26 cellular contexts compared by ENCODE assay signal in the genomic region with DNA sequence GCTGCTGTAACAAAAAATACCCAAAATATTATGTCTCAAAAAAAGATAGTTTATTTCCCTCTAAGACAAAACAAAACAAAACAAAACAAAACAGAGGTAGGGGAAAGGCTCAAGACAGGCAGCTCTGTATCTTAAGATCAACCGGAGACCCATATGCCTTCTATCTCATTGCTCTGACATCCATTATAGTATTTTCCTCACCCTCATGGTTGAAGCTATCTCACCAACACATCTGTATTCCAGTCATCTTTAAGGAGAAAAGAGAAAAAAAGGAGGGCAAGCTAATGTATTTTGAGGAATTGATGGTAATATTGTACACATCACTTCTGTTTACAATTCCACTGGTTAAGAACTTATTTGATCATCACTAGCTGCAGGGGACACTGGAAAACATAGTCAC.
"Had no signal": no experiment of that assay in that cellular context is flagged by ENCODE, and none has a peak within 500 bp of the region (broad histone marks: within the 10 kb centered on the region; RNA-seq: fewer than 3 reads in every experiment).

No MANE protein-coding gene starts in this region.

- FAIRE-seq: small intestine, urothelium cell line had no signal

- H3K27ac ChIP-seq: neural progenitor cell, ovary, parathyroid adenoma, psoas muscle, right lobe of liver, sigmoid colon, stomach, thoracic aorta, tibial artery, transverse colon, upper lobe of left lung, vagina had no signal

- H3K36me3 ChIP-seq: neural progenitor cell, ovary, right lobe of liver, sigmoid colon, stomach, thoracic aorta, tibial artery, transverse colon, upper lobe of left lung, vagina had no signal

- H3K9ac ChIP-seq: neural progenitor cell, parathyroid adenoma had no signal

- H2AFZ ChIP-seq: neural progenitor cell, parathyroid adenoma had no signal

- H3K4me1 ChIP-seq: parathyroid adenoma, psoas muscle, sigmoid colon, stomach, tibial artery, transverse colon, upper lobe of left lung, vagina had no signal

- H3K4me3 ChIP-seq: neural progenitor cell, ovary, psoas muscle, right lobe of liver, sigmoid colon, stomach, thoracic aorta, tibial artery, transverse colon, upper lobe of left lung, vagina had no signal

- H3K9me3 ChIP-seq: ovary, psoas muscle, right lobe of liver, sigmoid colon, stomach, thoracic aorta, tibial artery, transverse colon, upper lobe of left lung, vagina had no signal

- H3K27me3 ChIP-seq: neural progenitor cell, ovary, right lobe of liver, sigmoid colon, stomach, tibial artery, transverse colon, upper lobe of left lung, vagina had no signal

- DNase-seq: naive thymus-derived CD4-positive, alpha-beta T cell; natural killer cell; occipital lobe; ovary; posterior cingulate gyrus; psoas muscle; right cardiac atrium; right lobe of liver; sigmoid colon; small intestine; stimulated activated CD4-positive, alpha-beta T cell treated with anti-CD3 and anti-CD28 coated beads, Interleukin-15, amount 100 ng/mL, for 24 hours; stimulated activated CD4-positive, alpha-beta T cell treated with anti-CD3 and anti-CD28 coated beads, Interleukin-2, amount 100 ng/mL, for 24 hours; stimulated activated CD4-positive, alpha-beta T cell treated with anti-CD3 and anti-CD28 coated beads, Interleukin-2, amount 100 ng/mL, for 48 hours; stimulated activated CD4-positive, alpha-beta T cell treated with anti-CD3 and anti-CD28 coated beads, Interleukin-4, amount 100 ng/mL, for 24 hours; stimulated activated naive B cell treated with anti-CD40 and anti-IgM and Interleukin-4, amounts not matched to agents 10 μg/mL and 1 μg/mL and 100 μg/mL, for 72 hours; stimulated activated naive CD4-positive, alpha-beta T cell treated with Interleukin-2 at 50 U/mL for 16 hours; stomach; tibial artery; transverse colon; upper lobe of left lung had no signal

- H3K4me2 ChIP-seq: neural progenitor cell had no signal

- ATAC-seq: naive thymus-derived CD4-positive, alpha-beta T cell; natural killer cell; psoas muscle; right cardiac atrium; stimulated activated effector memory CD8-positive, alpha-beta T cell treated with anti-CD3 and anti-CD28 coated beads, Interleukin-12 subunit alpha, Interleukin-12 subunit beta, amount 100 ng/mL, for 72 hours; stimulated activated naive B cell treated with anti-CD40 and anti-IgM and Interleukin-4, amounts not matched to agents 10 μg/mL and 1 μg/mL and 100 μg/mL, for 72 hours had no signal

- H3K79me2 ChIP-seq: parathyroid adenoma had no signal
